In genomic region chr17:78134899-78135385, GRCh38 we compare ENCODE assay signal across 18 cellular contexts. TPM values are rescaled to one million over a fixed set of nuclear protein-coding genes. Genes with fewer than 3 reads are reported as not detected.
DNase-seq lines count a peak whose midpoint lies in the region; ATAC-seq and TF ChIP-seq lines count a peak whose summit lies in the region.
"Had no signal": no experiment of that assay in that cellular context is flagged by ENCODE, and none has a peak within 500 bp of the region (broad histone marks: within the 10 kb centered on the region; RNA-seq: fewer than 3 reads in every experiment).

No MANE protein-coding gene starts in this region.

- ATAC-seq in Right ventricle myocardium superior (ENCODE audit: poor library complexity) (no peak), HG02870 (IDR thresholded peaks at IDR 0.05; ENCODE audit: unreplicated experiment) (no peak)
- ATAC-seq in effector memory CD8-positive, alpha-beta T cell (replicated peaks): no peak
- ATAC-seq in stimulated activated memory B cell treated with anti-CD40 and anti-IgM and Interleukin-4, amounts not matched to agents 10 μg/mL and 1 μg/mL and 100 μg/mL, for 72 hours: no peak
- ATAC-seq: stimulated activated naive CD8-positive, alpha-beta T cell treated with anti-CD3 and anti-CD28 coated beads, Interleukin-15, Interleukin-2, amounts not matched to agents 100 U/mL and 50 U/mL, for 24 hours had no signal

- H3K27me3 Mint-ChIP-seq in effector memory CD8-positive, alpha-beta T cell: no peaks in the 10 kb centered on the region
- H3K27me3 Mint-ChIP-seq in stimulated activated memory B cell treated with anti-CD40 and anti-IgM and Interleukin-4, amounts not matched to agents 10 μg/mL and 1 μg/mL and 100 μg/mL, for 72 hours: no peaks in the 10 kb centered on the region
- H3K27me3 Mint-ChIP-seq: activated CD4-positive, alpha-beta T cell treated with anti-CD3 and anti-CD28 coated beads for 36 hours had no signal

- peaks cover 60% of the 10 kb centered on the region for H3K79me2 ChIP-seq in Loucy (ENCODE audit: insufficient read depth, low read length)

- H3K9me3 Mint-ChIP-seq in effector memory CD8-positive, alpha-beta T cell: no peaks in the 10 kb centered on the region
- no peaks in the 10 kb centered on the region for H3K9me3 Mint-ChIP-seq in stimulated activated memory B cell treated with anti-CD40 and anti-IgM and Interleukin-4, amounts not matched to agents 10 μg/mL and 1 μg/mL and 100 μg/mL, for 72 hours
- H3K9me3 Mint-ChIP-seq: nephron had no signal

- peaks cover 85% of the 10 kb centered on the region for H3K36me3 Mint-ChIP-seq in effector memory CD8-positive, alpha-beta T cell (ENCODE audit: insufficient read depth)
- H3K36me3 Mint-ChIP-seq in stimulated activated memory B cell treated with anti-CD40 and anti-IgM and Interleukin-4, amounts not matched to agents 10 μg/mL and 1 μg/mL and 100 μg/mL, for 72 hours: peaks cover 81% of the 10 kb centered on the region

- no peaks in the 10 kb centered on the region for H3K9me2 ChIP-seq in Loucy (replicated peaks; ENCODE audit: low read depth, low read length)

- peaks cover 36% of the 10 kb centered on the region; the same call in 1 of the 2 replicates for H3K36me3 ChIP-seq in Loucy (ENCODE audit: insufficient read depth, low read length)

- DNase-seq in cardiac septum (ENCODE audit: low spot score) (peak; percentile 46), Right ventricle myocardium superior (no peak), NK-92 (lab: John Stamatoyannopoulos, UW; ENCODE audit: unreplicated experiment) (no peak)
- no peak for DNase-seq in effector memory CD8-positive, alpha-beta T cell

- peaks cover 23% of the 10 kb centered on the region for H3K4me1 ChIP-seq in Loucy (ENCODE audit: insufficient read depth, low read length, poor library complexity, severe bottlenecking)

- H3K9ac ChIP-seq in Loucy (ENCODE audit: low read depth, low read length, poor library complexity, severe bottlenecking): no peak overlapping the region

- H2AFZ ChIP-seq in Loucy (ENCODE audit: low read length): no peak overlapping the region

- H3K4me1 Mint-ChIP-seq in effector memory CD8-positive, alpha-beta T cell (ENCODE audit: low read depth in 2 of 2): peaks cover 59 to 71% of the 10 kb centered on the region in 2 donors
- peaks cover 82% of the 10 kb centered on the region for H3K4me1 Mint-ChIP-seq in stimulated activated memory B cell treated with anti-CD40 and anti-IgM and Interleukin-4, amounts not matched to agents 10 μg/mL and 1 μg/mL and 100 μg/mL, for 72 hours

- H3K27ac Mint-ChIP-seq in effector memory CD8-positive, alpha-beta T cell: peak overlapping the region in 1 of 2 donors; percentile 99
- H3K27ac Mint-ChIP-seq in stimulated activated memory B cell treated with anti-CD40 and anti-IgM and Interleukin-4, amounts not matched to agents 10 μg/mL and 1 μg/mL and 100 μg/mL, for 72 hours: peak overlapping the region; percentile 82
- H3K27ac Mint-ChIP-seq: nephron had no signal

- no peak overlapping the region for H3K4me3 ChIP-seq in Loucy (ENCODE audit: low read length, poor library complexity, severe bottlenecking)
- H3K4me3 ChIP-seq: dorsolateral prefrontal cortex had no signal

- TF ChIP-seq CTCF in Loucy (conservative IDR thresholded peaks at IDR 0.05; ENCODE audit: low read length): no peak

- H3K4me2 ChIP-seq in Loucy (ENCODE audit: low read depth, low read length, poor library complexity, severe bottlenecking): peak overlapping the region; percentile 81

- peaks cover 5% of the 10 kb centered on the region; the same call in 1 of the 2 replicates for H3F3A ChIP-seq in Loucy (ENCODE audit: low read depth)

- H4K20me1 ChIP-seq in Loucy (ENCODE audit: insufficient read depth, low read length, poor library complexity, severe bottlenecking): peaks cover 64% of the 10 kb centered on the region

- H3K27me3 ChIP-seq in Loucy (ENCODE audit: insufficient read depth, low read length, poor library complexity, severe bottlenecking): peaks cover 8% of the 10 kb centered on the region

- H3K4me3 Mint-ChIP-seq in effector memory CD8-positive, alpha-beta T cell: peak overlapping the region; percentile 99 to 100
- peak overlapping the region; percentile 39 for H3K4me3 Mint-ChIP-seq in stimulated activated memory B cell treated with anti-CD40 and anti-IgM and Interleukin-4, amounts not matched to agents 10 μg/mL and 1 μg/mL and 100 μg/mL, for 72 hours
- H3K4me3 Mint-ChIP-seq: nephron had no signal

- no peaks in the 10 kb centered on the region for H3K9me3 ChIP-seq in Loucy (ENCODE audit: insufficient read depth, low read depth, low read length)
- H3K9me3 ChIP-seq: heart left ventricle had no signal

- intact Hi-C loops in cardiac septum (cut with DNase I) (no loop called here), Right ventricle myocardium superior (cut with DNase I) (no loop called here)

RNA-seq across cellular contexts. Expression of gene TMC8, which starts 4.4 kb away (rescaled TPM):
- 2.2 TPM for total RNA-seq in cardiac septum
- 1.6 TPM for total RNA-seq in Right ventricle myocardium superior
- total RNA-seq: fibroblast of villous mesenchyme had no signal

RNA-seq across cellular contexts. Expression of gene TMC6, which starts 6.4 kb away (rescaled TPM):
- total RNA-seq in cardiac septum (80.1 TPM), Right ventricle myocardium superior (57.2 TPM)

RNA-seq across cellular contexts. Expression of gene C17orf99, which starts 11.2 kb away (rescaled TPM):
- total RNA-seq in cardiac septum (not detected), Right ventricle myocardium superior (not detected)
- total RNA-seq: activated CD4-positive, alpha-beta T cell treated with anti-CD3 and anti-CD28 coated beads for 36 hours; aorta; epithelial cell of proximal tubule; fibroblast of villous mesenchyme; heart left ventricle; HT1080; mesenteric fat pad; progenitor cell of endocrine pancreas had no signal

RNA-seq across cellular contexts. Expression of gene SYNGR2, which starts 33.4 kb away (rescaled TPM):
- 116 TPM for total RNA-seq in cardiac septum
- total RNA-seq in Right ventricle myocardium superior: 99.8 TPM

RNA-seq across cellular contexts. Expression of gene TK1, which starts 51.9 kb away (rescaled TPM):
- total RNA-seq in cardiac septum (1.2 TPM), Right ventricle myocardium superior (2.6 TPM)
